In the genomic region with DNA sequence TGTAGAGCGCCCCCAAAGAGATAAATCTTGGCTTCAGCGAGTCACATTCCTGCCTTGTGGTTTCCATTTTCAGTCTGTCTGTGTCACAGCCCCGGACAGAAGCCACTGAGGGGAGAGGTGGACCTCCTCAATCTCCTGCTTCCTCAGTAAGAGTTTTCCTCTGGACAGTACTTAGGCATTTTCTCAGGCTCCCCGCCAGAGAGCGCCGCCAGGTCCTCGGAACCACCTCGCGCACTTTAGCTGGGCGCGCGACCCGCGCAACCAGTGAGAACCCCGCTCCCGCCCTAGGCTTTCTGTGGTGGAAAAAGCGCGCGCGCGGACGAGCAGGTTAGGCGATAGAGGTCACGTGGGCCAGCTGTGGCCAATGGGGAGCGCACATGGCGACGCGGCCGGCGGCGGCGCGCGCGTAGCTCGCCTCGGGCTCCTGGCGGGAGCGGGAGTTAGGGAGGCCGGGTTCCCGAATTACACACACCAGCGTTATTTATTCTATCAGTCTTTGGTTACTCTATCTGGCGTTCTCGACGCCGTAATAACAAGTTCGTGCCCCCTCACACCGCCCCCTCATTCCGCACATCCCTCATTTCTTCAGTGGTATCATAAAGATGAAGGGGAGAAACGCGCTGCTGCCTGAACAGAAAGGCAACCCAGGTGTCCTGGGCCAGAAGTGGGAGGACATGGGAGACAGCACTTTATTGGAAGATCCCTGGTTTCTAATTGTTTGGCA, we compare ENCODE assay signal across 8 cellular contexts. TPM values are rescaled to one million over a fixed set of nuclear protein-coding genes. Genes with fewer than 3 reads are reported as not detected.
A peak's percentile ranks its signal among the peaks of the same experiment; 100 is the strongest.
DNase-seq lines count a peak whose midpoint lies in the region; ATAC-seq and TF ChIP-seq lines count a peak whose summit lies in the region.

No MANE protein-coding gene starts in this region.

- no peaks in the 10 kb centered on the region for H3K9me3 Mint-ChIP-seq in GM23338
- H3K9me3 Mint-ChIP-seq in naive thymus-derived CD8-positive, alpha-beta T cell = no peaks in the 10 kb centered on the region
- H3K9me3 Mint-ChIP-seq in stimulated activated naive B cell treated with anti-CD40 and anti-IgM and Interleukin-4, amounts not matched to agents 10 μg/mL and 1 μg/mL and 100 μg/mL, for 72 hours = no peaks in the 10 kb centered on the region

- H2AFZ ChIP-seq in GM23338 = peak overlapping the region; percentile 96
- H2AFZ ChIP-seq in fibroblast of lung (ENCODE audit: low read length) = peak overlapping the region; percentile 92

- DNase-seq in ELF-1 (ENCODE audit: low read depth, low spot score) (peak; percentile 99), GM23338 (ENCODE audit: low spot score) (peak; percentile 100), LHCN-M2 (ENCODE audit: low read depth) (peak; percentile 98), RKO (ENCODE audit: low spot score) (peak; percentile 98), fibroblast of lung (ENCODE audit: low read depth in 2 of 2) (peak; percentile 95 to 98)
- DNase-seq in activated T-helper 1 cell treated with anti-CD3 and anti-CD28 coated beads, Interleukin-2, amount 50 U/mL, for 16 hours (ENCODE audit: low read depth in 1 of 2, low spot score in 1 of 2) = peak; percentile 95 to 98
- DNase-seq in naive thymus-derived CD8-positive, alpha-beta T cell = peak; percentile 95 to 99 (median 98)
- DNase-seq in stimulated activated naive B cell treated with anti-CD40 and anti-IgM and Interleukin-4, amounts not matched to agents 10 μg/mL and 1 μg/mL and 100 μg/mL, for 72 hours = peak; percentile 97

- H3K4me3 Mint-ChIP-seq in GM23338 = peak overlapping the region; percentile 89
- H3K4me3 Mint-ChIP-seq in naive thymus-derived CD8-positive, alpha-beta T cell = peak overlapping the region; percentile 89 to 96 (median 93)
- H3K4me3 Mint-ChIP-seq in stimulated activated naive B cell treated with anti-CD40 and anti-IgM and Interleukin-4, amounts not matched to agents 10 μg/mL and 1 μg/mL and 100 μg/mL, for 72 hours = peak overlapping the region; percentile 90 to 97

- H4K20me1 ChIP-seq in GM23338 (replicated peaks; ENCODE audit: insufficient read depth) (no peaks in the 10 kb centered on the region), fibroblast of lung (ENCODE audit: control insufficient read depth, extremely low read depth, insufficient read depth, low read length) (no peaks in the 10 kb centered on the region)

- H3K79me2 ChIP-seq in GM23338 (replicated peaks; ENCODE audit: insufficient read depth) (no peaks in the 10 kb centered on the region), fibroblast of lung (ENCODE audit: control insufficient read depth, insufficient read depth, low read length) (no peaks in the 10 kb centered on the region)

- TF ChIP-seq CTCF in GM23338 (conservative IDR thresholded peaks at IDR 0.05; ENCODE audit: low read depth in 2 of 2) (peak; percentile 43 to 74), fibroblast of lung (conservative IDR thresholded peaks at IDR 0.05 in 1 of 2, IDR thresholded peaks at IDR 0.05 in 1 of 2; ENCODE audit: low read depth in 1 of 2, low read length in 2 of 2) (peak; percentile 57 to 63)

- POLR2A ChIA-PET in naive thymus-derived CD8-positive, alpha-beta T cell (lab: Charles Lee) = interaction anchor here (0.5 to 2.2 kb wide), 10 partner anchors 12 to 257 kb away, joined by 3 to 9 read pairs (median 6); a partner anchor contains a TSS

- H3K9ac ChIP-seq in fibroblast of lung (ENCODE audit: insufficient read depth, low read length) = peak overlapping the region; percentile 57

- H3K4me2 ChIP-seq in GM23338 (peak overlapping the region; percentile 82), fibroblast of lung (ENCODE audit: extremely low read depth, insufficient read depth, low read length) (peak overlapping the region; percentile 93)

- H3K27me3 ChIP-seq in GM23338 (ENCODE audit: insufficient read depth) (no peaks in the 10 kb centered on the region), fibroblast of lung (ENCODE audit: control insufficient read depth, insufficient read depth, low read length) (no peaks in the 10 kb centered on the region)

- peaks cover 14% of the 10 kb centered on the region for H3K4me1 Mint-ChIP-seq in GM23338
- peaks cover 9 to 18% (median 15%) of the 10 kb centered on the region in 4 donors for H3K4me1 Mint-ChIP-seq in naive thymus-derived CD8-positive, alpha-beta T cell
- H3K4me1 Mint-ChIP-seq in stimulated activated naive B cell treated with anti-CD40 and anti-IgM and Interleukin-4, amounts not matched to agents 10 μg/mL and 1 μg/mL and 100 μg/mL, for 72 hours = peaks cover 11 to 18% of the 10 kb centered on the region in 2 donors

- H3K9me3 ChIP-seq in fibroblast of lung (ENCODE audit: control insufficient read depth, insufficient read depth, low read depth, low read length) = no peaks in the 10 kb centered on the region

- no peaks in the 10 kb centered on the region for H3K9me2 ChIP-seq in GM23338 (ENCODE audit: insufficient read depth)

- H3K27me3 Mint-ChIP-seq in GM23338 (ENCODE audit: insufficient read depth, low read depth, poor library complexity) = peaks cover 7% of the 10 kb centered on the region
- H3K27me3 Mint-ChIP-seq in naive thymus-derived CD8-positive, alpha-beta T cell = no peaks in the 10 kb centered on the region
- no peaks in the 10 kb centered on the region for H3K27me3 Mint-ChIP-seq in stimulated activated naive B cell treated with anti-CD40 and anti-IgM and Interleukin-4, amounts not matched to agents 10 μg/mL and 1 μg/mL and 100 μg/mL, for 72 hours

- H3K27ac ChIP-seq in GM23338 (ENCODE audit: low read depth) (peak overlapping the region; percentile 11; the same call in 1 of the 2 replicates), fibroblast of lung (ENCODE audit: insufficient read depth, low read length) (peak overlapping the region; percentile 53)

- H3K36me3 ChIP-seq in GM23338 (ENCODE audit: insufficient read depth) (no peaks in the 10 kb centered on the region), fibroblast of lung (ENCODE audit: control insufficient read depth, insufficient read depth, low read length) (no peaks in the 10 kb centered on the region)

- H3K4me1 ChIP-seq in GM23338 (ENCODE audit: insufficient read depth) (peaks cover 8% of the 10 kb centered on the region; the same call in 1 of the 2 replicates), fibroblast of lung (ENCODE audit: control insufficient read depth, extremely low read depth, insufficient read depth, low read length) (peaks cover 3% of the 10 kb centered on the region)

- H3K36me3 Mint-ChIP-seq in GM23338 (ENCODE audit: low read depth) = no peaks in the 10 kb centered on the region
- no peaks in the 10 kb centered on the region for H3K36me3 Mint-ChIP-seq in naive thymus-derived CD8-positive, alpha-beta T cell
- no peaks in the 10 kb centered on the region for H3K36me3 Mint-ChIP-seq in stimulated activated naive B cell treated with anti-CD40 and anti-IgM and Interleukin-4, amounts not matched to agents 10 μg/mL and 1 μg/mL and 100 μg/mL, for 72 hours

- peak overlapping the region; percentile 92 for H3K27ac Mint-ChIP-seq in GM23338
- peak overlapping the region; percentile 86 to 97 (median 94) for H3K27ac Mint-ChIP-seq in naive thymus-derived CD8-positive, alpha-beta T cell
- peak overlapping the region; percentile 91 for H3K27ac Mint-ChIP-seq in stimulated activated naive B cell treated with anti-CD40 and anti-IgM and Interleukin-4, amounts not matched to agents 10 μg/mL and 1 μg/mL and 100 μg/mL, for 72 hours

- peak; percentile 98 for ATAC-seq in GM23338
- peak; percentile 94 to 97 for ATAC-seq in naive thymus-derived CD8-positive, alpha-beta T cell
- ATAC-seq in stimulated activated naive B cell treated with anti-CD40 and anti-IgM and Interleukin-4, amounts not matched to agents 10 μg/mL and 1 μg/mL and 100 μg/mL, for 72 hours (replicated peaks) = peak; percentile 99

- no peaks in the 10 kb centered on the region; the same call in 1 of the 2 replicates for H3F3A ChIP-seq in GM23338 (replicated peaks; ENCODE audit: low read depth)

- H3K4me3 ChIP-seq in GM23338 (peak overlapping the region; percentile 62), fibroblast of lung (replicated peaks in 1 of 4; ENCODE audit: control extremely low read depth in 1 of 4, insufficient read depth in 1 of 4, low read depth in 3 of 4, low read length in 4 of 4) (peak overlapping the region; percentile 55 to 83 (median 68))

RNA-seq across cellular contexts. Expression of a gene that starts 19.4 kb away (rescaled TPM):
- total RNA-seq in GM23338 (2014; rRNA removed; shearing (Covaris generic)) = 0.14 TPM in 1 of 2 replicates, not detected in the other
- polyA plus RNA-seq in GM23338 (2016; fragmentation: Nextera tagmentation; extraction: Ambion mirVana) (not detected in 2 replicates), fibroblast of lung (0.03 TPM in 2 replicates)
- total RNA-seq in LHCN-M2 (2014; rRNA removed) (0.06 TPM in 1 of 2 replicates, not detected in the other), fibroblast of lung (under 0.01 and 0.26 TPM in 2 replicates)
- 0.02 TPM for polyA plus RNA-seq in LHCN-M2 (2012)
- polyA plus RNA-seq in fibroblast of lung (2012) = not detected in 2 replicates
- polyA minus RNA-seq in fibroblast of lung (ENCODE audit: low replicate concordance) = not detected in 2 replicates
- total RNA-seq in naive thymus-derived CD8-positive, alpha-beta T cell = under 1 TPM; 0.16 to 0.41 TPM
- polyA plus RNA-seq in naive thymus-derived CD8-positive, alpha-beta T cell = not detected

RNA-seq across cellular contexts. Expression of a gene that starts 19.5 kb away (rescaled TPM):
- 25.0 and 35.1 TPM in 2 replicates for total RNA-seq in GM23338 (2014; rRNA removed; shearing (Covaris generic))
- polyA plus RNA-seq in GM23338 (2016; fragmentation: Nextera tagmentation; extraction: Ambion mirVana) = 7.1 and 7.4 TPM in 2 replicates
- 46.1 and 47.5 TPM in 2 replicates for total RNA-seq in LHCN-M2 (2014; rRNA removed)
- polyA plus RNA-seq in LHCN-M2 (2012) = 28.3 TPM
- total RNA-seq in fibroblast of lung = 39.6 and 45.2 TPM in 2 replicates
- 34.2 and 87.4 TPM in 2 replicates for polyA plus RNA-seq in fibroblast of lung
- 21.0 and 50.1 TPM in 2 replicates for polyA plus RNA-seq in fibroblast of lung (2012)
- polyA minus RNA-seq in fibroblast of lung (ENCODE audit: low replicate concordance) = 35.7 and 43.2 TPM in 2 replicates
- total RNA-seq in naive thymus-derived CD8-positive, alpha-beta T cell = 10 to 100 TPM; 35.1 to 35.2 TPM
- 10 to 100 TPM; 25.0 to 31.5 (median 31.3) TPM for polyA plus RNA-seq in naive thymus-derived CD8-positive, alpha-beta T cell

RNA-seq across cellular contexts. Expression of a gene that starts 35.8 kb away (rescaled TPM):
- total RNA-seq in GM23338 (2014; rRNA removed; shearing (Covaris generic)) = 0.19 and 1.2 TPM in 2 replicates
- polyA plus RNA-seq in GM23338 (2016; fragmentation: Nextera tagmentation; extraction: Ambion mirVana) (0.47 and 0.78 TPM in 2 replicates), fibroblast of lung (0.18 and 0.40 TPM in 2 replicates)
- total RNA-seq in LHCN-M2 (2014; rRNA removed) (0.17 TPM in 1 of 2 replicates, not detected in the other), fibroblast of lung (1.0 and 1.5 TPM in 2 replicates)
- 0.35 TPM for polyA plus RNA-seq in LHCN-M2 (2012)
- 0.30 and 0.80 TPM in 2 replicates for polyA plus RNA-seq in fibroblast of lung (2012)
- 0.94 TPM in 1 of 2 replicates, not detected in the other for polyA minus RNA-seq in fibroblast of lung (ENCODE audit: low replicate concordance)
- not detected for total RNA-seq in naive thymus-derived CD8-positive, alpha-beta T cell
- polyA plus RNA-seq in naive thymus-derived CD8-positive, alpha-beta T cell = under 1 TPM in 2 of 3 donors, not detected in 1; 0.60 to 0.70 TPM

Comparison
In these comparisons a context has a peak if more than half of its experiments do, and no peak if none do; other contexts are left out.
1. Peak in every context shown above with its lines: DNase-seq, ATAC-seq, H3K4me3 ChIP-seq and H3K27ac ChIP-seq.